8 cellular contexts compared by ENCODE assay signal in the genomic region with DNA sequence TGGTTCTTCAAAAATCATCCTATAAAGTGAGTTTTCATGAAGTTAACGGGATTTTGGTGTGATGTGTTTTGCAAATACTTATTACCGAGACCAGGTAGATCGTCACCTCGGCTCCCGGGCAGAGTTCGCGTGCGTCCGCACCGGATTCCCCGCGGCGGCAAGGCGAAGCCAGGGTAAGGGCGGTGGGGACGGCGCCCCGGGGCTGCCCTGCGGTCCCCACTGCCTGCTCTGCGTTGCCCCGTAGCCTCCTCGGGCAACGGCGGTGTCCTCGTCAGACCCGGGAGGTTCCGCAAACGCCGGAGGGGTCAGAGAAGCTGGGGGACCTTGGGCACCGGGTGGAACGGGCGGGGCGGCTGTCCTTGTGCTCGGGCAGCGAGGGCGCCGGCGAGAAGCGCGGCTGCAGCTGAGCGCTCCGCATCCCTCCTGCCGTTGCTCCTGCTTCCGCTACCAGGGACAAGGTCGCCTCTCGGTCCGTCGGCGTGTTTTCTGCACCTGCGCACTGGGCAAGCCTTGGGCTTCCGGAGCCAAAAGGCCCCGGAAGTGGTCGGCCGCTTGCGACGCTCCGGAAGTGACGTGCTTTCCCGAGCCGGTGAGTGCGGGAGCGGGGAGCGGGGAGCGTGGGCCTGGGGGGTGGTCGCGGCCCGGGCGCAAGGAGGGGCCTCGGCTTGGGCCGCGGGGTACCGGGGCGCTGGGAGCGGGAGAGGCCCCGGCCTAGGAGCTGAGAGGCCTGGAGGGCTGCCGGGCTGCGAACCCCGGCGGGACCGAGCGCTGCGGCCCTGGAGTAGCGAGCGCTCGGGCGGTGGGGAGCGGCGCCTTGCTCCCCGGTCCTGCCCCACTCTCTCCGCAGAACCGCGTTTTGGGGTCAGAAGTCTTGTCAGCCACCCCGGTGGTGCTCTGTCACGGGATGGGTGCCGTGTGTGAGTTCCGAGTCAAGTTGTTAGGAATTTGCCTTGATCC. TPM values are rescaled to one million over a fixed set of nuclear protein-coding genes. Genes with fewer than 3 reads are reported as not detected.
DNase-seq lines count a peak whose midpoint lies in the region; ATAC-seq and TF ChIP-seq lines count a peak whose summit lies in the region.

A gene with protein sequence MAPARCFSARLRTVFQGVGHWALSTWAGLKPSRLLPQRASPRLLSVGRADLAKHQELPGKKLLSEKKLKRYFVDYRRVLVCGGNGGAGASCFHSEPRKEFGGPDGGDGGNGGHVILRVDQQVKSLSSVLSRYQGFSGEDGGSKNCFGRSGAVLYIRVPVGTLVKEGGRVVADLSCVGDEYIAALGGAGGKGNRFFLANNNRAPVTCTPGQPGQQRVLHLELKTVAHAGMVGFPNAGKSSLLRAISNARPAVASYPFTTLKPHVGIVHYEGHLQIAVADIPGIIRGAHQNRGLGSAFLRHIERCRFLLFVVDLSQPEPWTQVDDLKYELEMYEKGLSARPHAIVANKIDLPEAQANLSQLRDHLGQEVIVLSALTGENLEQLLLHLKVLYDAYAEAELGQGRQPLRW (plus strand): TSS at position 560 of the 957 bp plus-strand sequence. CDS start 10,393 bp downstream, outside the sequence.

- H3K4me3 ChIP-seq in OCI-LY1 (ENCODE audit: low read depth, low read length, poor library complexity, severe bottlenecking), result peak within 1 kb of the TSS; percentile 97

- H3K27ac Mint-ChIP-seq in endothelial cell (ENCODE audit: unreplicated experiment) (peak within 1 kb of the TSS; percentile 86), mesothelial cell of epicardium (peak within 1 kb of the TSS; percentile 95)

- peaks cover 28% of the 10 kb centered on the region for H3K79me2 ChIP-seq in OCI-LY1 (ENCODE audit: insufficient read depth, low read length)

- DNase-seq in D341Med (ENCODE audit: low spot score) (peak; percentile 98), HuH-7 (ENCODE audit: low spot score) (peak; percentile 100), endothelial cell (ENCODE audit: low spot score) (peak; percentile 89), mesothelial cell of epicardium (ENCODE audit: low spot score in 2 of 2, unreplicated experiment in 2 of 2) (peak; percentile 89 to 91)
- DNase-seq in activated CD8-positive, alpha-beta memory T cell treated with anti-CD3 and anti-CD28 coated beads, Interleukin-2, amount 50 U/mL, for 4 hours, result peak; percentile 92
- peak; percentile 88 to 90 for DNase-seq in stimulated activated CD8-positive, alpha-beta memory T cell treated with anti-CD3 and anti-CD28 coated beads, Interleukin-15, amount 100 ng/mL, for 4 hours (ENCODE audit: low read depth in 2 of 2)

- H3K27ac ChIP-seq in OCI-LY1 (ENCODE audit: low read depth, low read length, poor library complexity, severe bottlenecking), result peak within 1 kb of the TSS; percentile 75

- TF ChIP-seq CTCF in OCI-LY1 (IDR thresholded peaks at IDR 0.05; ENCODE audit: low read length) (no peak), endothelial cell (IDR thresholded peaks at IDR 0.05; ENCODE audit: unreplicated experiment) (no peak), mesothelial cell of epicardium (IDR thresholded peaks at IDR 0.05; ENCODE audit: unreplicated experiment) (no peak)

- H3K9me3 Mint-ChIP-seq in endothelial cell (ENCODE audit: unreplicated experiment) (no peaks in the 10 kb centered on the region), mesothelial cell of epicardium (no peaks in the 10 kb centered on the region)

- H3K4me2 ChIP-seq in OCI-LY1 (ENCODE audit: low read length), result peak within 1 kb of the TSS; percentile 99

- peak within 1 kb of the TSS; percentile 98 for H3K9ac ChIP-seq in OCI-LY1 (ENCODE audit: low read length)

- no peak within 1 kb of the TSS for H2AFZ ChIP-seq in OCI-LY1 (ENCODE audit: low read length)

- no peaks in the 10 kb centered on the region for H3F3A ChIP-seq in OCI-LY1 (ENCODE audit: insufficient read depth, low read length)

- H3K9me3 ChIP-seq in OCI-LY1 (ENCODE audit: low read length), result no peaks in the 10 kb centered on the region

- H3K4me1 ChIP-seq in OCI-LY1 (ENCODE audit: insufficient read depth, low read length, severe bottlenecking), result peaks cover 45% of the 10 kb centered on the region

- ATAC-seq in GM21526 (IDR thresholded peaks at IDR 0.05; ENCODE audit: low FRiP score, unreplicated experiment), result peak; percentile 86

- H3K27me3 Mint-ChIP-seq in endothelial cell (ENCODE audit: unreplicated experiment) (peaks cover 5% of the 10 kb centered on the region), mesothelial cell of epicardium (ENCODE audit: low read depth) (no peaks in the 10 kb centered on the region)

- no peaks in the 10 kb centered on the region for H3K27me3 ChIP-seq in OCI-LY1 (ENCODE audit: insufficient read depth, low read length)

- H3K4me1 Mint-ChIP-seq in endothelial cell (ENCODE audit: unreplicated experiment), result peaks cover 8% of the 10 kb centered on the region
- H3K4me1 Mint-ChIP-seq in mesothelial cell of epicardium, result peaks cover 17% of the 10 kb centered on the region

- H3K36me3 Mint-ChIP-seq in endothelial cell (ENCODE audit: low read depth, unreplicated experiment), result peaks cover 10% of the 10 kb centered on the region
- peaks cover 4% of the 10 kb centered on the region for H3K36me3 Mint-ChIP-seq in mesothelial cell of epicardium

- no peaks in the 10 kb centered on the region for H3K36me3 ChIP-seq in OCI-LY1 (ENCODE audit: insufficient read depth, low read length)

- no peaks in the 10 kb centered on the region for H4K20me1 ChIP-seq in OCI-LY1 (ENCODE audit: insufficient read depth, low read length)

- H3K4me3 Mint-ChIP-seq in endothelial cell (ENCODE audit: unreplicated experiment), result peak within 1 kb of the TSS; percentile 97
- peak within 1 kb of the TSS; percentile 87 for H3K4me3 Mint-ChIP-seq in mesothelial cell of epicardium

- H3K9me2 ChIP-seq in OCI-LY1 (ENCODE audit: low read depth, low read length), result no peaks in the 10 kb centered on the region

RNA-seq across cellular contexts. Expression of the gene that starts here (rescaled TPM):
- total RNA-seq in endothelial cell (ENCODE audit: unreplicated experiment) (20.2 TPM), mesothelial cell of epicardium (29.4 to 31.6 TPM (median 29.5 TPM) in 3 replicates)

Comparison
In these comparisons a context has a peak if more than half of its experiments do, and no peak if none do; other contexts are left out.
1. Peak in every context shown above with its lines: DNase-seq, ATAC-seq, H3K4me3 ChIP-seq and H3K27ac ChIP-seq.